8 cellular contexts compared by ENCODE assay signal in the genomic region with DNA sequence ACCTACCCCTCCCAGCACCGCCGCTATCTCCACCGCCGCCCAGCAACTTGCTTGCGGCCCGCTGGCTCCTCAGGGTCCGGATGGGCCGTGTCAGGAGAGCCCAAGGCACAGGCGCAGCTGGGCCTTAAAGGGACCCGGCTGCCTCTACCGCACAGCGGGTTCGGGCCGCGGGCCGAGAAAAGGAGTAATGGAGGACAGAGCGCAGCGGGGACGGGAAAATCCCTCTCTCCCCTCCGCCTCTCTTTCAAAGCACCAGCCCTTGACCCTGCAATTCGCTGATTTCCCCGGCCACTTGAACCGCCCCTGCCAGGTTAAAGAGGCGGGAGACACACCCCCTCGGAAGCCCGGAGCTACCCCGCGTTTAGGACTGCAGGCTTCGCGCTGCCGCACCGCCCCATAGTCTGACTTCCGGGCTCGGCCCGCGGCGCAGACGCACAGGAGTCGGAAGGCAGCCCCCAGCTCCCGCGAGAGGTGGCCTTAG. TPM values are rescaled to one million over a fixed set of nuclear protein-coding genes. Genes with fewer than 3 reads are reported as not detected.
DNase-seq lines count a peak whose midpoint lies in the region; ATAC-seq and TF ChIP-seq lines count a peak whose summit lies in the region.
"Not testable (repeated sequence)": the region's sequence is repeated elsewhere in the genome, so short reads cannot be mapped to it uniquely, and the experiment has no call there.

A gene with protein sequence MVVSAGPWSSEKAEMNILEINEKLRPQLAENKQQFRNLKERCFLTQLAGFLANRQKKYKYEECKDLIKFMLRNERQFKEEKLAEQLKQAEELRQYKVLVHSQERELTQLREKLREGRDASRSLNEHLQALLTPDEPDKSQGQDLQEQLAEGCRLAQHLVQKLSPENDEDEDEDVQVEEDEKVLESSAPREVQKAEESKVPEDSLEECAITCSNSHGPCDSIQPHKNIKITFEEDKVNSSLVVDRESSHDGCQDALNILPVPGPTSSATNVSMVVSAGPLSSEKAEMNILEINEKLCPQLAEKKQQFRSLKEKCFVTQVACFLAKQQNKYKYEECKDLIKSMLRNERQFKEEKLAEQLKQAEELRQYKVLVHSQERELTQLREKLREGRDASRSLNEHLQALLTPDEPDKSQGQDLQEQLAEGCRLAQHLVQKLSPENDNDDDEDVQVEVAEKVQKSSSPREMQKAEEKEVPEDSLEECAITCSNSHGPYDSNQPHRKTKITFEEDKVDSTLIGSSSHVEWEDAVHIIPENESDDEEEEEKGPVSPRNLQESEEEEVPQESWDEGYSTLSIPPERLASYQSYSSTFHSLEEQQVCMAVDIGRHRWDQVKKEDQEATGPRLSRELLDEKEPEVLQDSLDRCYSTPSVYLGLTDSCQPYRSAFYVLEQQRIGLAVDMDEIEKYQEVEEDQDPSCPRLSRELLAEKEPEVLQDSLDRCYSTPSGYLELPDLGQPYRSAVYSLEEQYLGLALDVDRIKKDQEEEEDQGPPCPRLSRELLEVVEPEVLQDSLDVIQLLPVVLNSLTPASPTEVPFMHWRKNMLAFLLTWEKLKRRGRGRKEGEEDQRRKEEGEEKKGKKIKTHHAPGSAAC (minus strand): TSS at position 371 of the 481 bp plus-strand sequence. CDS start 25,278 bp downstream, outside the sequence.

- H3K4me3 ChIP-seq in MM.1S (ENCODE audit: low read length): peak within 1 kb of the TSS; percentile 71
- peak within 1 kb of the TSS; percentile 57 for H3K4me3 ChIP-seq in fibroblast of mammary gland (ENCODE audit: control insufficient read depth, low read depth, low read length)

- not testable (repeated sequence) for H3F3A ChIP-seq in MM.1S (ENCODE audit: insufficient read depth, low read length)

- H3K9me3 Mint-ChIP-seq in natural killer cell treated with Interleukin-12 subunit alpha and Interleukin-12 subunit beta and Interleukin-15 and Interleukin-18, amount 100 ng/mL, for 72 hours: not testable (repeated sequence)

- not testable (repeated sequence) for H3K27me3 ChIP-seq in MM.1S (replicated peaks; ENCODE audit: insufficient read depth, low read length)

- peak within 1 kb of the TSS; percentile 83 to 95 for H3K27ac Mint-ChIP-seq in natural killer cell treated with Interleukin-12 subunit alpha and Interleukin-12 subunit beta and Interleukin-15 and Interleukin-18, amount 100 ng/mL, for 72 hours

- not testable (repeated sequence) for TF ChIP-seq CTCF in MM.1S (IDR thresholded peaks at IDR 0.05; ENCODE audit: low read length); fibroblast of mammary gland (conservative IDR thresholded peaks at IDR 0.05; ENCODE audit: control insufficient read depth, insufficient read depth, low read depth, low read length)

- peaks cover 12 to 15% of the 10 kb centered on the region in 2 donors for H3K4me1 Mint-ChIP-seq in natural killer cell treated with Interleukin-12 subunit alpha and Interleukin-12 subunit beta and Interleukin-15 and Interleukin-18, amount 100 ng/mL, for 72 hours (ENCODE audit: low read depth in 2 of 2)

- H3K79me2 ChIP-seq in MM.1S (ENCODE audit: low read length): peaks cover 14% of the 10 kb centered on the region

- not testable (repeated sequence) for H4K20me1 ChIP-seq in MM.1S (ENCODE audit: insufficient read depth, low read length)

- peak within 1 kb of the TSS; percentile 70 for H3K9ac ChIP-seq in MM.1S (ENCODE audit: low read length)

- peak within 1 kb of the TSS; percentile 75 for H3K4me2 ChIP-seq in MM.1S (ENCODE audit: low read depth, low read length)

- H3K4me3 Mint-ChIP-seq in natural killer cell treated with Interleukin-12 subunit alpha and Interleukin-12 subunit beta and Interleukin-15 and Interleukin-18, amount 100 ng/mL, for 72 hours: peak within 1 kb of the TSS; percentile 90

- not testable (repeated sequence) for H3K36me3 Mint-ChIP-seq in natural killer cell treated with Interleukin-12 subunit alpha and Interleukin-12 subunit beta and Interleukin-15 and Interleukin-18, amount 100 ng/mL, for 72 hours

- not testable (repeated sequence) for H3K9me3 ChIP-seq in MM.1S (replicated peaks; ENCODE audit: insufficient read depth, low read length)

- H3K27ac ChIP-seq in MM.1S (ENCODE audit: low read length): peak within 1 kb of the TSS; percentile 64; the same call in 1 of the 2 replicates

- not testable (repeated sequence) for H3K36me3 ChIP-seq in MM.1S (replicated peaks; ENCODE audit: insufficient read depth, low read length)

- H3K27me3 Mint-ChIP-seq in natural killer cell treated with Interleukin-12 subunit alpha and Interleukin-12 subunit beta and Interleukin-15 and Interleukin-18, amount 100 ng/mL, for 72 hours: not testable (repeated sequence)

- peak within 1 kb of the TSS; percentile 75 for H2AFZ ChIP-seq in MM.1S (ENCODE audit: low read length)

- H3K9me2 ChIP-seq in MM.1S (replicated peaks; ENCODE audit: insufficient read depth, low read length): not testable (repeated sequence)

- H3K4me1 ChIP-seq in MM.1S (ENCODE audit: low read length): not testable (repeated sequence)

- peak; percentile 98 to 99 for ATAC-seq in natural killer cell treated with Interleukin-12 subunit alpha and Interleukin-12 subunit beta and Interleukin-15 and Interleukin-18, amount 100 ng/mL, for 72 hours

- DNase-seq in DMS79 treated with DMSO at 0.1 percent for 48 hours (lab: John Stamatoyannopoulos, UW): peak; percentile 71
- DNase-seq in HCEC 1CT: peak; percentile 81
- peak; percentile 97 for DNase-seq in MM.1S
- DNase-seq in SHP77 (lab: John Stamatoyannopoulos, UW): peak; percentile 86 to 94
- DNase-seq in activated T-helper 1 cell treated with anti-CD3 and anti-CD28 coated beads, Interleukin-2, amount 50 U/mL, for 16 hours (ENCODE audit: low read depth in 1 of 2, low spot score in 1 of 2): peak; percentile 57 to 73
- DNase-seq in fibroblast of mammary gland (ENCODE audit: low read depth): peak; percentile 68
- peak; percentile 93 for DNase-seq in natural killer cell treated with Interleukin-12 subunit alpha and Interleukin-12 subunit beta and Interleukin-15 and Interleukin-18, amount 100 ng/mL, for 72 hours (ENCODE audit: low spot score)
- DNase-seq in stimulated activated CD8-positive, alpha-beta memory T cell treated with anti-CD3 and anti-CD28 coated beads, Interleukin-7, amount 100 ng/mL, for 4 hours (ENCODE audit: low read depth in 2 of 2): peak; percentile 68 to 77

RNA-seq across cellular contexts. Expression of the gene that starts here (rescaled TPM):
- 10 to 100 TPM; 10.0 to 14.1 TPM for total RNA-seq in natural killer cell treated with Interleukin-12 subunit alpha and Interleukin-12 subunit beta and Interleukin-15 and Interleukin-18, amount 100 ng/mL, for 72 hours

Comparison
In these comparisons a context has a peak if more than half of its experiments do, and no peak if none do; other contexts are left out.
1. Peak in every context shown above with its lines: DNase-seq, ATAC-seq, H3K4me3 ChIP-seq and H3K27ac ChIP-seq.